8 cellular contexts compared by ENCODE assay signal in genomic region chr7:38349869-38350583, GRCh38.
DNase-seq lines count a peak whose midpoint lies in the region; ATAC-seq and TF ChIP-seq lines count a peak whose summit lies in the region.
"Not testable (repeated sequence)": the region's sequence is repeated elsewhere in the genome, so short reads cannot be mapped to it uniquely, and the experiment has no call there.

No MANE protein-coding gene starts in this region.

- H3K9me3 ChIP-seq in trophoblast cell (ENCODE audit: insufficient read depth, low read depth, low read length): not testable (repeated sequence)

- not testable (repeated sequence) for H3K79me2 ChIP-seq in GM23338 (replicated peaks; ENCODE audit: insufficient read depth); trophoblast cell (ENCODE audit: control insufficient read depth, insufficient read depth, low read length, poor library complexity)

- H4K91ac ChIP-seq in trophoblast cell (ENCODE audit: low read depth, low read length): not testable (repeated sequence)

- DNase-seq in Ammon's horn (ENCODE audit: low spot score) (peak; percentile 62), GM23338 (ENCODE audit: low spot score) (peak; percentile 36), RKO (ENCODE audit: low spot score) (peak; percentile 40), fibroblast of mammary gland (ENCODE audit: low read depth) (peak; percentile 25), trophoblast cell (peak; percentile 33 to 55)
- DNase-seq in activated T-cell treated with anti-CD3 and anti-CD28 coated beads, Interleukin-2, amount 50 U/mL, for 72 hours: peak; percentile 69 to 80

- H3K27ac Mint-ChIP-seq in GM23338: not testable (repeated sequence)
- H3K27ac Mint-ChIP-seq in activated T-cell treated with anti-CD3 and anti-CD28 coated beads, Interleukin-2, amount 50 U/mL, for 72 hours: peak overlapping the region; percentile 99

- H3F3A ChIP-seq in GM23338 (replicated peaks; ENCODE audit: low read depth): not testable (repeated sequence)

- not testable (repeated sequence) for H3K4me3 ChIP-seq in GM23338; fibroblast of mammary gland (ENCODE audit: control insufficient read depth, low read depth, low read length); trophoblast cell (ENCODE audit: low read depth, low read length)

- H3K9me3 Mint-ChIP-seq in GM23338; activated T-cell treated with anti-CD3 and anti-CD28 coated beads, Interleukin-2, amount 50 U/mL, for 72 hours: not testable (repeated sequence)

- not testable (repeated sequence) for H3K4me1 ChIP-seq in GM23338 (ENCODE audit: insufficient read depth); trophoblast cell (ENCODE audit: control insufficient read depth in 1 of 2, insufficient read depth in 2 of 2, low read length in 2 of 2)

- H3K4me2 ChIP-seq in GM23338; trophoblast cell (ENCODE audit: low read length): not testable (repeated sequence)

- not testable (repeated sequence) for H4K12ac ChIP-seq in trophoblast cell (ENCODE audit: low read depth, low read length)

- H3K4me3 Mint-ChIP-seq in GM23338: not testable (repeated sequence)
- peak overlapping the region; percentile 95 to 99 for H3K4me3 Mint-ChIP-seq in activated T-cell treated with anti-CD3 and anti-CD28 coated beads, Interleukin-2, amount 50 U/mL, for 72 hours

- not testable (repeated sequence) for H3K79me1 ChIP-seq in trophoblast cell (ENCODE audit: low read length)

- H3K27me3 Mint-ChIP-seq in GM23338 (ENCODE audit: insufficient read depth, low read depth, poor library complexity); activated T-cell treated with anti-CD3 and anti-CD28 coated beads, Interleukin-2, amount 50 U/mL, for 72 hours (ENCODE audit: low read depth): not testable (repeated sequence)

- H2AFZ ChIP-seq in GM23338; trophoblast cell (ENCODE audit: insufficient read depth, low read length, poor library complexity): not testable (repeated sequence)

- WGBS in trophoblast cell (ENCODE audit: extremely low coverage, insufficient coverage, insufficient read length): no CpG with 5 or more reads among the region's 6 CpGs

- H3K27me3 ChIP-seq in GM23338 (ENCODE audit: insufficient read depth); trophoblast cell (ENCODE audit: insufficient read depth, low read length): not testable (repeated sequence)

- H3K36me3 Mint-ChIP-seq in GM23338 (ENCODE audit: low read depth); activated T-cell treated with anti-CD3 and anti-CD28 coated beads, Interleukin-2, amount 50 U/mL, for 72 hours (ENCODE audit: insufficient read depth in 2 of 2): not testable (repeated sequence)

- not testable (repeated sequence) for H3K27ac ChIP-seq in GM23338 (ENCODE audit: low read depth); trophoblast cell (ENCODE audit: low read depth, low read length)

- ATAC-seq in GM18511 (IDR thresholded peaks at IDR 0.05; ENCODE audit: unreplicated experiment) (peak; percentile 71), GM23338 (peak; percentile 60), HG03460 (IDR thresholded peaks at IDR 0.05; ENCODE audit: unreplicated experiment) (peak; percentile 58)
- ATAC-seq in activated T-cell treated with anti-CD3 and anti-CD28 coated beads, Interleukin-2, amount 50 U/mL, for 72 hours (replicated peaks in 1 of 2): peak; percentile 76 to 81

- H3K9me2 ChIP-seq in GM23338 (ENCODE audit: insufficient read depth): not testable (repeated sequence)

- not testable (repeated sequence) for H3K36me3 ChIP-seq in GM23338 (ENCODE audit: insufficient read depth); trophoblast cell (ENCODE audit: control insufficient read depth in 1 of 2, insufficient read depth in 2 of 2, low read length in 2 of 2)

- H2AK5ac ChIP-seq in trophoblast cell (ENCODE audit: low read length): not testable (repeated sequence)

- H3K18ac ChIP-seq in trophoblast cell (ENCODE audit: low read length): not testable (repeated sequence)

- H3K9ac ChIP-seq in trophoblast cell (ENCODE audit: low read length): not testable (repeated sequence)

- H2BK5ac ChIP-seq in trophoblast cell (ENCODE audit: low read depth, low read length, poor library complexity): not testable (repeated sequence)

- not testable (repeated sequence) for H4K20me1 ChIP-seq in GM23338 (replicated peaks; ENCODE audit: insufficient read depth)

- H2BK12ac ChIP-seq in trophoblast cell (ENCODE audit: low read length): not testable (repeated sequence)

- not testable (repeated sequence) for H2BK120ac ChIP-seq in trophoblast cell (ENCODE audit: insufficient read depth, low read length, poor library complexity)

- not testable (repeated sequence) for H4K8ac ChIP-seq in trophoblast cell (ENCODE audit: low read depth, low read length)

- not testable (repeated sequence) for H3K14ac ChIP-seq in trophoblast cell (ENCODE audit: low read length)

- peak; percentile 28 to 57; a peak in 3 of 4 replicates for TF ChIP-seq CTCF in GM23338 (conservative IDR thresholded peaks at IDR 0.05; ENCODE audit: low read depth in 2 of 2)
- not testable (repeated sequence) for TF ChIP-seq CTCF in fibroblast of mammary gland (conservative IDR thresholded peaks at IDR 0.05; ENCODE audit: control insufficient read depth, insufficient read depth, low read depth, low read length)

- H3K23ac ChIP-seq in trophoblast cell (ENCODE audit: low read length): not testable (repeated sequence)

- peaks cover 15% of the 10 kb centered on the region for H3K4me1 Mint-ChIP-seq in GM23338
- H3K4me1 Mint-ChIP-seq in activated T-cell treated with anti-CD3 and anti-CD28 coated beads, Interleukin-2, amount 50 U/mL, for 72 hours (ENCODE audit: low read depth): peaks cover 54% of the 10 kb centered on the region

- H3K4ac ChIP-seq in trophoblast cell (ENCODE audit: low read depth, low read length): not testable (repeated sequence)

TF ChIP-seq in GM23338, 12 proteins besides CTCF, POLR2A, EP300 and RAD21:
- peak; percentile 57; the same call in 1 of the 2 replicates for TF ChIP-seq ZNF462 (CRISPR knock-in tag; IDR thresholded peaks at IDR 0.05)
